9 cellular contexts compared by ENCODE assay signal in the genomic region with DNA sequence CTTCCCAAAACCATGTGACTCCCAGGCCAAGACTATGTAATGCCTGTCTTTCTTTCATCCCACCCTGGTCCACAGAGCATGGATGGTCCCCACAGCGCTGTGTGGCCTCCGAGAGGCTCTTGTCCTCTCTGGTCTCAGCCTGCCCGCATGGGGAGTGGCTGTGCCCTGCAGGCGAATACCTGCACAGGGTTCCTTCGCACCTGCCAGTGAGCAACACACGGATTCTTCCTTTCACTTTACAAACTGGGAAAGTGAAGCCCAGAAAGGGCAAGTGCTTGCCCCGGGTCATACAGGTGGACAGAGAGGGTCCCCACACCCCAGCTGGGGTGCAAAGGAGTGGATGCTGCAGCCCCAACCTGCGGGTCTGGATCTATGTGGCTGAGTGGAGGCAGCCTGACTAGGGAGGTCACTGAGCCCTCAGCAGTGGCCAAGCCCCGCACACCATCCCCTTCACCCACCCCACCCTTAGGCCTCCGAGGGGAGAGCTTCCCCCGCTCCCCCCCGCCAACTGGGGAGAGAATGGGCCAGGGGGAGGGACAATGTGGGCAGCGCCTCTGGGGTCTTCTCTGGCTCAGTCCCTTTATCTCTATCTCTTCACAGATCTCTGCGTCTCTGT. TPM values are rescaled to one million over a fixed set of nuclear protein-coding genes. Genes with fewer than 3 reads are reported as not detected.
DNase-seq lines count a peak whose midpoint lies in the region; ATAC-seq, FAIRE-seq and TF ChIP-seq lines count a peak whose summit lies in the region.
"Had no signal": no experiment of that assay in that cellular context is flagged by ENCODE, and none has a peak within 500 bp of the region (broad histone marks: within the 10 kb centered on the region; RNA-seq: fewer than 3 reads in every experiment).

No MANE protein-coding gene starts in this region.

- H3K4me3 ChIP-seq in HCT116 (replicated peaks in 1 of 2; ENCODE audit: low read depth in 1 of 2, low read length in 2 of 2) (peak overlapping the region; percentile 51 to 57), skin epidermis (peak overlapping the region; percentile 81 to 98 (median 87))

- H3K9me3 Mint-ChIP-seq in activated CD8-positive, alpha-beta T cell treated with anti-CD3 and anti-CD28 coated beads for 36 hours, result no peaks in the 10 kb centered on the region

- intact Hi-C loops in HCT116 (cut with micrococcal nuclease) (no loop called here), left ventricle myocardium superior (cut with micrococcal nuclease) (no loop called here)
- intact Hi-C loops in activated CD8-positive, alpha-beta T cell treated with anti-CD3 and anti-CD28 coated beads for 36 hours (cut with micrococcal nuclease), result no loop called here

- H3K79me2 ChIP-seq in HCT116 (ENCODE audit: insufficient read depth, low read length), result peaks cover 38% of the 10 kb centered on the region

- no peak for TF ChIP-seq RAD21 in HCT116 (IDR thresholded peaks at IDR 0.05; ENCODE audit: low read depth)

- H3K4me3 Mint-ChIP-seq in activated CD8-positive, alpha-beta T cell treated with anti-CD3 and anti-CD28 coated beads for 36 hours, result peak overlapping the region; percentile 68

- H3K27ac ChIP-seq in HCT116 (ENCODE audit: low read depth, low read length), result no peak overlapping the region
- peak overlapping the region in 20 of 21 experiments; percentile 29 to 98 (median 90) for H3K27ac ChIP-seq in skin epidermis

- peak overlapping the region; percentile 75 for H2AFZ ChIP-seq in HCT116 (ENCODE audit: low read depth, low read length, poor library complexity, severe bottlenecking)

- H3K9me2 ChIP-seq in HCT116 (ENCODE audit: insufficient read depth), result no peaks in the 10 kb centered on the region

- H3K4me2 ChIP-seq in HCT116 (ENCODE audit: low read length), result peak overlapping the region; percentile 84

- no peak for TF ChIP-seq CTCF in HCT116 (IDR thresholded peaks at IDR 0.05 in 2 of 3, conservative IDR thresholded peaks at IDR 0.05 in 1 of 3; ENCODE audit: borderline replicate concordance in 1 of 3, insufficient read depth in 1 of 3, low read depth in 2 of 3, low read length in 2 of 3)
- no peak for TF ChIP-seq CTCF in activated CD8-positive, alpha-beta T cell treated with anti-CD3 and anti-CD28 coated beads for 36 hours (IDR thresholded peaks at IDR 0.05)

- H3K36me3 ChIP-seq in HCT116 (ENCODE audit: control insufficient read depth in 1 of 2, insufficient read depth in 2 of 2, low read length in 2 of 2), result no peaks in the 10 kb centered on the region

- H3K36me3 Mint-ChIP-seq in activated CD8-positive, alpha-beta T cell treated with anti-CD3 and anti-CD28 coated beads for 36 hours (ENCODE audit: low read depth), result no peaks in the 10 kb centered on the region

- POLR2A ChIA-PET in HCT116 (lab: Charles Lee), result interaction anchor here (1.3 kb wide), 1 partner anchor 159 kb away, joined by 3 read pairs; no protein-coding TSS in a partner anchor
- POLR2A ChIA-PET in activated CD8-positive, alpha-beta T cell treated with anti-CD3 and anti-CD28 coated beads for 36 hours (lab: Charles Lee), result no interaction called here

- no peaks in the 10 kb centered on the region for H3K27me3 Mint-ChIP-seq in activated CD8-positive, alpha-beta T cell treated with anti-CD3 and anti-CD28 coated beads for 36 hours

- TF ChIP-seq POLR2A in HCT116 (IDR thresholded peaks at IDR 0.05; ENCODE audit: borderline replicate concordance, extremely low read depth, insufficient read depth, insufficient read length), result no peak

- ATAC-seq in HCT116 (peak; percentile 8), left ventricle myocardium superior (peak; percentile 5), HG03378 (IDR thresholded peaks at IDR 0.05; ENCODE audit: unreplicated experiment) (no peak)
- peak; percentile 3 for ATAC-seq in activated CD8-positive, alpha-beta T cell treated with anti-CD3 and anti-CD28 coated beads for 36 hours

- RAD21 ChIA-PET in HCT116 (lab: Charles Lee; ENCODE audit: low non-redundant PET in 1 of 2, low total read pairs in 2 of 2, uncharacterized antibody in 2 of 2, unreplicated experiment in 2 of 2), result interaction anchor here in 1 of 2 experiments (0.6 kb wide), 1 partner anchor 1761 kb away, joined by 3 read pairs; no protein-coding TSS in a partner anchor

- H3K9me3 ChIP-seq in HCT116 (ENCODE audit: control insufficient read depth in 1 of 2, insufficient read depth in 1 of 2, low read depth in 1 of 2, low read length in 2 of 2), result no peaks in the 10 kb centered on the region

- CTCF ChIA-PET in HCT116 (lab: Charles Lee), result interaction anchor here (0.9 to 2.2 kb wide), 3 partner anchors 72 to 191 kb away, joined by 3 to 4 read pairs (median 4); a partner anchor contains a TSS
- CTCF ChIA-PET in activated CD8-positive, alpha-beta T cell treated with anti-CD3 and anti-CD28 coated beads for 36 hours (lab: Charles Lee), result interaction anchor here (1.1 to 2.9 kb wide), 4 partner anchors 18 to 235 kb away, joined by 3 to 12 read pairs (median 3); no protein-coding TSS in a partner anchor

- H3K4me1 Mint-ChIP-seq in activated CD8-positive, alpha-beta T cell treated with anti-CD3 and anti-CD28 coated beads for 36 hours (ENCODE audit: low read depth), result peaks cover 30% of the 10 kb centered on the region

- BruUV-seq in HCT116 (replicated peaks; lab: Mats Ljungman, UMichigan), result no TSS peak

- no peaks in the 10 kb centered on the region for H3K27me3 ChIP-seq in HCT116 (ENCODE audit: insufficient read depth, low read length)

- peak overlapping the region; percentile 46; the same call in 1 of the 2 replicates for H3K9ac ChIP-seq in HCT116 (ENCODE audit: low read length)

- no peaks in the 10 kb centered on the region for H4K20me1 ChIP-seq in HCT116 (ENCODE audit: insufficient read depth)

- H3K27ac Mint-ChIP-seq in activated CD8-positive, alpha-beta T cell treated with anti-CD3 and anti-CD28 coated beads for 36 hours, result peak overlapping the region; percentile 32

- no peak for DNase-seq in HCT116 (ENCODE audit: low read depth, low spot score)
- no peak for DNase-seq in activated CD8-positive, alpha-beta T cell treated with anti-CD3 and anti-CD28 coated beads for 36 hours
- DNase-seq in left ventricle myocardium superior, result no peak
- no peak for DNase-seq in NCI-H146 treated with DMSO at 0.1 percent for 48 hours (lab: John Stamatoyannopoulos, UW; ENCODE audit: unreplicated experiment)
- DNase-seq in NOMO-1 treated with DMSO at 0.1 percent for 48 hours (lab: John Stamatoyannopoulos, UW; ENCODE audit: unreplicated experiment), result no peak
- no peak for DNase-seq in urothelium cell line (ENCODE audit: low spot score)

- no peak for FAIRE-seq in urothelium cell line (lab: Jason Lieb, UNC)

- peaks cover 13 to 31% of the 10 kb centered on the region in 2 experiments; a peak in 3 of 4 replicates for H3K4me1 ChIP-seq in HCT116 (ENCODE audit: control insufficient read depth in 1 of 2, insufficient read depth in 2 of 2, low read length in 2 of 2)

TF ChIP-seq in HCT116, 20 proteins besides CTCF, POLR2A, EP300 and RAD21:
- no peak for TF ChIP-seq ZNF274 (IDR thresholded peaks at IDR 0.05; ENCODE audit: low read depth, low read length)
- no peak for TF ChIP-seq SIN3A (IDR thresholded peaks at IDR 0.05; ENCODE audit: low read depth)
- TF ChIP-seq, protein P1, sequence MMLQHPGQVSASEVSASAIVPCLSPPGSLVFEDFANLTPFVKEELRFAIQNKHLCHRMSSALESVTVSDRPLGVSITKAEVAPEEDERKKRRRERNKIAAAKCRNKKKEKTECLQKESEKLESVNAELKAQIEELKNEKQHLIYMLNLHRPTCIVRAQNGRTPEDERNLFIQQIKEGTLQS (IDR thresholded peaks at IDR 0.05), result no peak
- TF ChIP-seq JUND (IDR thresholded peaks at IDR 0.05), result no peak
- TF ChIP-seq, protein P2, sequence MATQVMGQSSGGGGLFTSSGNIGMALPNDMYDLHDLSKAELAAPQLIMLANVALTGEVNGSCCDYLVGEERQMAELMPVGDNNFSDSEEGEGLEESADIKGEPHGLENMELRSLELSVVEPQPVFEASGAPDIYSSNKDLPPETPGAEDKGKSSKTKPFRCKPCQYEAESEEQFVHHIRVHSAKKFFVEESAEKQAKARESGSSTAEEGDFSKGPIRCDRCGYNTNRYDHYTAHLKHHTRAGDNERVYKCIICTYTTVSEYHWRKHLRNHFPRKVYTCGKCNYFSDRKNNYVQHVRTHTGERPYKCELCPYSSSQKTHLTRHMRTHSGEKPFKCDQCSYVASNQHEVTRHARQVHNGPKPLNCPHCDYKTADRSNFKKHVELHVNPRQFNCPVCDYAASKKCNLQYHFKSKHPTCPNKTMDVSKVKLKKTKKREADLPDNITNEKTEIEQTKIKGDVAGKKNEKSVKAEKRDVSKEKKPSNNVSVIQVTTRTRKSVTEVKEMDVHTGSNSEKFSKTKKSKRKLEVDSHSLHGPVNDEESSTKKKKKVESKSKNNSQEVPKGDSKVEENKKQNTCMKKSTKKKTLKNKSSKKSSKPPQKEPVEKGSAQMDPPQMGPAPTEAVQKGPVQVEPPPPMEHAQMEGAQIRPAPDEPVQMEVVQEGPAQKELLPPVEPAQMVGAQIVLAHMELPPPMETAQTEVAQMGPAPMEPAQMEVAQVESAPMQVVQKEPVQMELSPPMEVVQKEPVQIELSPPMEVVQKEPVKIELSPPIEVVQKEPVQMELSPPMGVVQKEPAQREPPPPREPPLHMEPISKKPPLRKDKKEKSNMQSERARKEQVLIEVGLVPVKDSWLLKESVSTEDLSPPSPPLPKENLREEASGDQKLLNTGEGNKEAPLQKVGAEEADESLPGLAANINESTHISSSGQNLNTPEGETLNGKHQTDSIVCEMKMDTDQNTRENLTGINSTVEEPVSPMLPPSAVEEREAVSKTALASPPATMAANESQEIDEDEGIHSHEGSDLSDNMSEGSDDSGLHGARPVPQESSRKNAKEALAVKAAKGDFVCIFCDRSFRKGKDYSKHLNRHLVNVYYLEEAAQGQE (IDR thresholded peaks at IDR 0.05; ENCODE audit: low read depth), result no peak
- TF ChIP-seq CEBPB (IDR thresholded peaks at IDR 0.05; ENCODE audit: low read depth), result no peak
- no peak for TF ChIP-seq SRF (IDR thresholded peaks at IDR 0.05; ENCODE audit: low read depth)
- TF ChIP-seq ZFX (IDR thresholded peaks at IDR 0.05), result no peak
- TF ChIP-seq FOSL1 (IDR thresholded peaks at IDR 0.05; ENCODE audit: low read depth), result no peak
TF ChIP-seq in HCT116: peak in this region for 0.

RNA-seq across cellular contexts. Expression of a gene that starts 0.7 kb away (rescaled TPM):
- total RNA-seq in HCT116 (2021; ENCODE audit: unreplicated experiment) (37.7 TPM), left ventricle myocardium superior (26.2 TPM)
- polyA plus RNA-seq in HCT116 (2012), result 40.7 and 45.5 TPM in 2 replicates
- total RNA-seq in activated CD8-positive, alpha-beta T cell treated with anti-CD3 and anti-CD28 coated beads for 36 hours, result 10 to 100 TPM; 18.5 to 19.9 TPM

RNA-seq across cellular contexts. Expression of a gene that starts 5.1 kb away (rescaled TPM):
- total RNA-seq in HCT116 (2021; ENCODE audit: unreplicated experiment), result not detected
- polyA plus RNA-seq in HCT116 (2012), result 0.08 TPM in 1 of 2 replicates, not detected in the other
- not detected for total RNA-seq in activated CD8-positive, alpha-beta T cell treated with anti-CD3 and anti-CD28 coated beads for 36 hours
- total RNA-seq in left ventricle myocardium superior, result 0.94 TPM
- total RNA-seq: LHCN-M2 had no signal
